In genomic region chr2:41024806-41025205, GRCh38 we compare ENCODE assay signal across 14 cellular contexts.
DNase-seq lines count a peak whose midpoint lies in the region; ATAC-seq and TF ChIP-seq lines count a peak whose summit lies in the region.
"Had no signal": no experiment of that assay in that cellular context is flagged by ENCODE, and none has a peak within 500 bp of the region (broad histone marks: within the 10 kb centered on the region; RNA-seq: fewer than 3 reads in every experiment).

No MANE protein-coding gene starts in this region.

- no peak for ATAC-seq in GM18907 (IDR thresholded peaks at IDR 0.05; ENCODE audit: unreplicated experiment)

- H3K36me3 Mint-ChIP-seq in glutamatergic neuron (ENCODE audit: unreplicated experiment) = no peaks in the 10 kb centered on the region

- H3K4me3 Mint-ChIP-seq in glutamatergic neuron (ENCODE audit: unreplicated experiment) = no peak overlapping the region
- H3K4me3 Mint-ChIP-seq: H9 had no signal

- peak; percentile 10 for DNase-seq in NCI-H2171 treated with DMSO at 0.1 percent for 48 hours (lab: John Stamatoyannopoulos, UW)
- DNase-seq in NCI-H2171 (lab: John Stamatoyannopoulos, UW) = no peak
- peak; percentile 53 for DNase-seq in NCI-H69 (lab: John Stamatoyannopoulos, UW)
- DNase-seq in glutamatergic neuron = peak; percentile 13
- DNase-seq in central memory CD4-positive, alpha-beta T cell = no peak
- DNase-seq in stimulated activated CD4-positive, alpha-beta T cell treated with anti-CD3 and anti-CD28 coated beads, Interleukin-1b, Interleukin-23, amount 100 ng/mL, for 48 hours = no peak
- no peak for DNase-seq in activated CD8-positive, alpha-beta memory T cell treated with anti-CD3 and anti-CD28 coated beads, Interleukin-2, amount 50 U/mL, for 4 hours
- DNase-seq: EL, H9, NCI-H1092, NCI-H187 treated with DMSO at 0.1 percent for 48 hours, NCI-H446 treated with DMSO at 0.1 percent for 48 hours, SIG-M5 had no signal

- H3K27ac Mint-ChIP-seq in glutamatergic neuron (ENCODE audit: unreplicated experiment) = peak overlapping the region; percentile 49
- H3K27ac Mint-ChIP-seq: H9 had no signal

- no peak for TF ChIP-seq CTCF in glutamatergic neuron (IDR thresholded peaks at IDR 0.05; ENCODE audit: partially characterized antibody, unreplicated experiment)

- no peaks in the 10 kb centered on the region for H3K27me3 Mint-ChIP-seq in glutamatergic neuron (ENCODE audit: unreplicated experiment)

- H3K4me1 Mint-ChIP-seq in glutamatergic neuron (ENCODE audit: low read depth, unreplicated experiment) = peaks cover 11% of the 10 kb centered on the region

- no peaks in the 10 kb centered on the region for H3K9me3 Mint-ChIP-seq in glutamatergic neuron (ENCODE audit: unreplicated experiment)
- H3K9me3 Mint-ChIP-seq: H9 had no signal

Comparison
In these comparisons a context has a peak if more than half of its experiments do, and no peak if none do; other contexts are left out.
1. DNase-seq: peak in NCI-H2171 treated with DMSO at 0.1 percent for 48 hours (single experiment), NCI-H69 (single experiment) and glutamatergic neuron (single experiment); none in NCI-H2171 (single experiment), central memory CD4-positive, alpha-beta T cell (single experiment), stimulated activated CD4-positive, alpha-beta T cell treated with anti-CD3 and anti-CD28 coated beads, Interleukin-1b, Interleukin-23, amount 100 ng/mL, for 48 hours (single experiment) and activated CD8-positive, alpha-beta memory T cell treated with anti-CD3 and anti-CD28 coated beads, Interleukin-2, amount 50 U/mL, for 4 hours (single experiment).